Comparison of ENCODE assay signal across 8 cellular contexts in genomic region chrX:18983711-18984380, GRCh38. TPM values are rescaled to one million over a fixed set of nuclear protein-coding genes. Genes with fewer than 3 reads are reported as not detected.
A peak's percentile ranks its signal among the peaks of the same experiment; 100 is the strongest.
DNase-seq lines count a peak whose midpoint lies in the region; ATAC-seq lines count a peak whose summit lies in the region.

PHKA2 (minus strand) TSS chrX:18984114; CDS start chrX:18983932, 182 bp downstream.

- peak; percentile 42 for ATAC-seq in HG02852 (IDR thresholded peaks at IDR 0.05; ENCODE audit: unreplicated experiment)

- DNase-seq in activated T-cell treated with anti-CD3 and anti-CD28 coated beads for 4 hours (peak; percentile 8), NCI-H526 (lab: John Stamatoyannopoulos, UW) (peak; percentile 19 to 84), germinal center (ENCODE audit: low spot score) (peak; percentile 7), occipital lobe (lab: John Stamatoyannopoulos, UW) (peak; percentile 25), ureter (ENCODE audit: low spot score) (no peak)
- DNase-seq in activated T-cell treated with anti-CD3 and anti-CD28 coated beads, Interleukin-2, amount 50 U/mL, for 1 hour, result no peak
- peak; percentile 20 for DNase-seq in activated T-helper 9 cell treated with anti-CD3 and anti-CD28 coated beads, Interleukin-2, amount 50 U/mL, for 16 hours (ENCODE audit: low read depth)

RNA-seq across cellular contexts. Expression of gene PHKA2, which starts in this region (rescaled TPM):
- total RNA-seq in occipital lobe (18.4 TPM), ureter (26.3 TPM)

Comparison
In these comparisons a context has a peak if more than half of its experiments do, and no peak if none do; other contexts are left out.
1. DNase-seq: peak in activated T-cell treated with anti-CD3 and anti-CD28 coated beads for 4 hours (single experiment), NCI-H526 (2 of 2), activated T-helper 9 cell treated with anti-CD3 and anti-CD28 coated beads, Interleukin-2, amount 50 U/mL, for 16 hours (single experiment), germinal center (single experiment) and occipital lobe (single experiment); none in activated T-cell treated with anti-CD3 and anti-CD28 coated beads, Interleukin-2, amount 50 U/mL, for 1 hour (single experiment) and ureter (single experiment).